In the genomic region with DNA sequence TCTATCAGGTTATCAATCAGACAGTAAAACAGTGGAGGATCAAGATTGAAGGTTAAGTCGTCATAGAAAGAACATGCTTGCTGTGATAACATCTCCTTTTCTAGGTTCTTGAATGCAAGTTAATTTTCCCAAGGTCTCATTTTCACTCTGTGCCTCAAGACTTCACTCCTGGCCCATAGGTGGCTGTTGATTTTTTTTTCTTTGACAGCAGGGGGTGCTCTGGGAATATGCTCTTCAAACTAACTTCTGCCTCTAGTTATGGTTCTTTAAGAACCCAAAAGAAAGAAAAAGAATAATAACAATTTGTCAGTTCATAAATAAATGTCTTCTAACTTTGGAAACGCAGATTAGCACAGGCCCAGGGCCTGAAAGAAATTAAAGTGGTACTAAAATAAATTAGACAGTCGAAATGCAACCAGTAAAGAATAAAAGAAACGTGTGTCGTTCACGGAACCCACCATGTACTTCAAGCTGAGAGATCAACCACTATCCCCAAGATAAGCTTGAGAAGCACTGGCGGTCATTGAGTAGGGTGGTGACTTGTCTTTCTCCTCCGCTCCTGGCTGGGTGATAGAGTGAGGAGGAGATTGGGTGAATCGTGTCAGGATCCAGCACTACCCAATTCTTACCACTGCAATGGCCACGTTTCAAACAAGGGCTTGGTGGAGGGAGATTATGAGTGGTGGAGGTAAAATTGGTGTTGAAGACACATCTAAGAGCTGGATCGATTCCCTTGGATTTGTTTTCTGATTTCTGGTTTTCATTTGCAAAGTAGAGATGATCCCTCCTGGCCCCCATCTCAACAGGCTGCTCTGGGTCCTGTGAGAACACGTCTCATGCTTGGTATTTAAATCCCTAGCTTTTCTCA, we compare ENCODE assay signal across 17 cellular contexts.
A peak's percentile ranks its signal among the peaks of the same experiment; 100 is the strongest.
DNase-seq lines count a peak whose midpoint lies in the region; ATAC-seq, FAIRE-seq and TF ChIP-seq lines count a peak whose summit lies in the region.
"Had no signal": no experiment of that assay in that cellular context is flagged by ENCODE, and none has a peak within 500 bp of the region (broad histone marks: within the 10 kb centered on the region; RNA-seq: fewer than 3 reads in every experiment).

No MANE protein-coding gene starts in this region.

- H2AFZ ChIP-seq in OCI-LY7 (ENCODE audit: low read length): no peak overlapping the region

- H3K4me1 ChIP-seq in A549 (no peaks in the 10 kb centered on the region), OCI-LY7 (ENCODE audit: insufficient read depth, low read length, poor library complexity, severe bottlenecking) (no peaks in the 10 kb centered on the region), thyroid gland (no peaks in the 10 kb centered on the region)
- H3K4me1 ChIP-seq: transverse colon had no signal

- no peak overlapping the region for H3K27ac ChIP-seq in A549
- no peak overlapping the region for H3K27ac ChIP-seq in OCI-LY7 (ENCODE audit: low read depth, low read length, poor library complexity, severe bottlenecking)
- no peak overlapping the region for H3K27ac ChIP-seq in thyroid gland
- H3K27ac ChIP-seq: BLaER1, transverse colon had no signal

- WGBS in A549 (ENCODE audit: missing lambda C conversion rate): 3% methylated on average over 12 of the region's 12 CpGs
- 76 to 82% methylated on average over 12 of the region's 12 CpGs for WGBS in thyroid gland, 2 donors

- no peak for FAIRE-seq in A549 (lab: Jason Lieb, UNC)
- FAIRE-seq: TTC549 had no signal

- TF ChIP-seq POLR2A in A549 (IDR thresholded peaks at IDR 0.05; ENCODE audit: low read length) (no peak), thyroid gland (IDR thresholded peaks at IDR 0.05) (no peak)

- no peaks in the 10 kb centered on the region; the same call in 2 of the 3 replicates for H3K9me3 ChIP-seq in A549
- no peaks in the 10 kb centered on the region for H3K9me3 ChIP-seq in OCI-LY7 (ENCODE audit: low read length)
- H3K9me3 ChIP-seq in thyroid gland: no peaks in the 10 kb centered on the region
- H3K9me3 ChIP-seq: transverse colon had no signal

- H3K27ac Mint-ChIP-seq in activated T-helper 2 cell treated with anti-CD3 and anti-CD28 coated beads, Interferon-gamma antibody, Interleukin-2, Interleukin-4, amounts not matched to agents 10 μg/mL and 5 μg/mL and 100 μg/mL, durations not matched to agents 14 hours and 24 hours and 36 hours: no peak overlapping the region
- H3K27ac Mint-ChIP-seq: activated CD4-positive, alpha-beta memory T cell treated with anti-CD3 and anti-CD28 coated beads, Interleukin-2, amount 10 ng/mL, durations not matched to agents 7 days and 5 days; naive thymus-derived CD4-positive, alpha-beta T cell had no signal

- no peaks in the 10 kb centered on the region for H3K36me3 Mint-ChIP-seq in activated T-helper 2 cell treated with anti-CD3 and anti-CD28 coated beads, Interferon-gamma antibody, Interleukin-2, Interleukin-4, amounts not matched to agents 10 μg/mL and 5 μg/mL and 100 μg/mL, durations not matched to agents 14 hours and 24 hours and 36 hours (ENCODE audit: low read depth)
- H3K36me3 Mint-ChIP-seq: naive thymus-derived CD4-positive, alpha-beta T cell had no signal

- H3K9me3 Mint-ChIP-seq in activated T-helper 2 cell treated with anti-CD3 and anti-CD28 coated beads, Interferon-gamma antibody, Interleukin-2, Interleukin-4, amounts not matched to agents 10 μg/mL and 5 μg/mL and 100 μg/mL, durations not matched to agents 14 hours and 24 hours and 36 hours: no peaks in the 10 kb centered on the region
- H3K9me3 Mint-ChIP-seq: activated CD4-positive, alpha-beta memory T cell treated with anti-CD3 and anti-CD28 coated beads, Interleukin-2, amount 10 ng/mL, durations not matched to agents 7 days and 5 days had no signal

- H3K27me3 ChIP-seq in GM06990 (replicated peaks; ENCODE audit: control insufficient read depth, insufficient read depth, low read length): no peaks in the 10 kb centered on the region
- no peaks in the 10 kb centered on the region for H3K27me3 ChIP-seq in thyroid gland
- H3K27me3 ChIP-seq: BLaER1, transverse colon had no signal

- intact Hi-C loops in OCI-LY7 (cut with micrococcal nuclease; ENCODE audit: unreplicated experiment) (no loop called here), thyroid gland (cut with DNase I) (no loop called here)
- intact Hi-C loops in activated T-helper 2 cell treated with anti-CD3 and anti-CD28 coated beads, Interferon-gamma antibody, Interleukin-2, Interleukin-4, amounts not matched to agents 10 μg/mL and 5 μg/mL and 100 μg/mL, durations not matched to agents 14 hours and 24 hours and 36 hours (cut with micrococcal nuclease): no loop called here

- H3K4me3 ChIP-seq in A549 (no peak overlapping the region), GM06990 (replicated peaks; ENCODE audit: low read depth, low read length) (no peak overlapping the region), OCI-LY7 (ENCODE audit: low read depth, low read length, poor library complexity, severe bottlenecking) (no peak overlapping the region), fibroblast of the aortic adventitia (ENCODE audit: low read depth, low read length) (no peak overlapping the region), thyroid gland (replicated peaks in 1 of 3) (no peak overlapping the region)
- H3K4me3 ChIP-seq: BLaER1, transverse colon had no signal

- H3K4me2 ChIP-seq in A549: no peak overlapping the region
- H3K4me2 ChIP-seq in OCI-LY7 (ENCODE audit: low read length): no peak overlapping the region

- no peaks in the 10 kb centered on the region for H3K79me2 ChIP-seq in OCI-LY7 (ENCODE audit: insufficient read depth, low read depth, low read length)

- H3K4me3 Mint-ChIP-seq in activated T-helper 2 cell treated with anti-CD3 and anti-CD28 coated beads, Interferon-gamma antibody, Interleukin-2, Interleukin-4, amounts not matched to agents 10 μg/mL and 5 μg/mL and 100 μg/mL, durations not matched to agents 14 hours and 24 hours and 36 hours (ENCODE audit: low read depth): no peak overlapping the region
- H3K4me3 Mint-ChIP-seq: activated CD4-positive, alpha-beta memory T cell treated with anti-CD3 and anti-CD28 coated beads, Interleukin-2, amount 10 ng/mL, durations not matched to agents 7 days and 5 days; naive thymus-derived CD4-positive, alpha-beta T cell had no signal

- no peaks in the 10 kb centered on the region for H3K36me3 ChIP-seq in GM06990 (ENCODE audit: control insufficient read depth, insufficient read depth, low read length)
- H3K36me3 ChIP-seq in OCI-LY7 (ENCODE audit: insufficient read depth, low read length): no peaks in the 10 kb centered on the region
- no peaks in the 10 kb centered on the region for H3K36me3 ChIP-seq in thyroid gland
- H3K36me3 ChIP-seq: BLaER1, transverse colon had no signal

- POLR2A ChIA-PET in A549 (lab: Yijun Ruan, JAX) (no interaction called here), OCI-LY7 (lab: Charles Lee) (interaction anchor here (0.6 kb wide), 1 partner anchor 42 kb away, joined by 3 read pairs; no protein-coding TSS in a partner anchor)

- CTCF ChIA-PET in A549 (lab: Yijun Ruan, JAX): interaction anchor here (1.4 kb wide), 1 partner anchor 12 kb away, joined by 3 read pairs; no protein-coding TSS in a partner anchor
- CTCF ChIA-PET in OCI-LY7 (lab: Charles Lee; ENCODE audit: unreplicated experiment): no interaction called here

- H3K27me3 Mint-ChIP-seq in activated T-helper 2 cell treated with anti-CD3 and anti-CD28 coated beads, Interferon-gamma antibody, Interleukin-2, Interleukin-4, amounts not matched to agents 10 μg/mL and 5 μg/mL and 100 μg/mL, durations not matched to agents 14 hours and 24 hours and 36 hours (ENCODE audit: low read depth): no peaks in the 10 kb centered on the region

- no peaks in the 10 kb centered on the region for H3K9me2 ChIP-seq in OCI-LY7 (ENCODE audit: insufficient read depth, low read length)

- peak in 1 of 2 experiments; percentile 20; a peak in 1 of 5 replicates for TF ChIP-seq RAD21 in A549 (conservative IDR thresholded peaks at IDR 0.05 in 1 of 2, IDR thresholded peaks at IDR 0.05 in 1 of 2)

- TF ChIP-seq EP300 in A549 (IDR thresholded peaks at IDR 0.05): no peak

- no peak for ATAC-seq in A549
- ATAC-seq: naive thymus-derived CD4-positive, alpha-beta T cell had no signal

- H3K4me1 Mint-ChIP-seq in activated T-helper 2 cell treated with anti-CD3 and anti-CD28 coated beads, Interferon-gamma antibody, Interleukin-2, Interleukin-4, amounts not matched to agents 10 μg/mL and 5 μg/mL and 100 μg/mL, durations not matched to agents 14 hours and 24 hours and 36 hours (ENCODE audit: low read depth): no peaks in the 10 kb centered on the region
- H3K4me1 Mint-ChIP-seq: activated CD4-positive, alpha-beta memory T cell treated with anti-CD3 and anti-CD28 coated beads, Interleukin-2, amount 10 ng/mL, durations not matched to agents 7 days and 5 days; naive thymus-derived CD4-positive, alpha-beta T cell had no signal

- no peaks in the 10 kb centered on the region for H4K20me1 ChIP-seq in OCI-LY7 (ENCODE audit: insufficient read depth, low read length)
- H4K20me1 ChIP-seq: BLaER1 had no signal

- TF ChIP-seq CTCF in A549 (IDR thresholded peaks at IDR 0.05): 0 out of 3 replicates have a peak, but pooled peaks have one; percentile 5
- peak; percentile 18 for TF ChIP-seq CTCF in GM06990 (IDR thresholded peaks at IDR 0.05; ENCODE audit: insufficient read depth, low read length, poor library complexity, severe bottlenecking)
- TF ChIP-seq CTCF in OCI-LY7 (conservative IDR thresholded peaks at IDR 0.05; ENCODE audit: low read length): peak; percentile 59
- TF ChIP-seq CTCF in fibroblast of the aortic adventitia (IDR thresholded peaks at IDR 0.05; ENCODE audit: insufficient read depth, low read length): peak; percentile 19
- TF ChIP-seq CTCF in thyroid gland (IDR thresholded peaks at IDR 0.05): peak in 2 of 6 experiments; percentile 15 to 19

- DNase-seq in A549 (ENCODE audit: low read depth in 1 of 2, low spot score in 1 of 2) (no peak), GM06990 (ENCODE audit: extremely low read depth, insufficient read length) (no peak), OCI-LY7 (ENCODE audit: low spot score) (no peak), fibroblast of the aortic adventitia (ENCODE audit: low read depth) (peak; percentile 38), thyroid gland (no peak)
- no peak for DNase-seq in activated T-helper 2 cell treated with anti-CD3 and anti-CD28 coated beads, Interferon-gamma antibody, Interleukin-2, Interleukin-4, amounts not matched to agents 10 μg/mL and 5 μg/mL and 100 μg/mL, durations not matched to agents 14 hours and 24 hours and 36 hours (ENCODE audit: low spot score)
- DNase-seq in stimulated activated CD4-positive, alpha-beta T cell treated with anti-CD3 and anti-CD28 coated beads, Interleukin-4, amount 100 ng/mL, for 1 hour: no peak
- no peak for DNase-seq in central memory CD4-positive, alpha-beta T cell
- DNase-seq: activated CD4-positive, alpha-beta memory T cell treated with anti-CD3 and anti-CD28 coated beads, Interleukin-2, amount 10 ng/mL, durations not matched to agents 7 days and 5 days; activated effector memory CD4-positive, alpha-beta T cell treated with Interleukin-2 at 50 U/mL for 16 hours; effector CD4-positive, alpha-beta T cell; glutamatergic neuron; naive thymus-derived CD4-positive, alpha-beta T cell; stimulated activated CD4-positive, alpha-beta T cell treated with anti-CD3 and anti-CD28 coated beads, Interleukin-2, amount 100 ng/mL, for 24 hours had no signal

- BruUV-seq in OCI-LY7 (replicated peaks; lab: Mats Ljungman, UMichigan): no TSS peak

TF ChIP-seq in A549, 52 proteins besides CTCF, POLR2A, EP300 and RAD21 (continues in another document):
- TF ChIP-seq HOXB5 (CRISPR knock-in tag; IDR thresholded peaks at IDR 0.05) (no peak), MAZ (IDR thresholded peaks at IDR 0.05; ENCODE audit: borderline replicate concordance, low read depth, low read length) (no peak)
